9 cellular contexts compared by ENCODE assay signal in the genomic region with DNA sequence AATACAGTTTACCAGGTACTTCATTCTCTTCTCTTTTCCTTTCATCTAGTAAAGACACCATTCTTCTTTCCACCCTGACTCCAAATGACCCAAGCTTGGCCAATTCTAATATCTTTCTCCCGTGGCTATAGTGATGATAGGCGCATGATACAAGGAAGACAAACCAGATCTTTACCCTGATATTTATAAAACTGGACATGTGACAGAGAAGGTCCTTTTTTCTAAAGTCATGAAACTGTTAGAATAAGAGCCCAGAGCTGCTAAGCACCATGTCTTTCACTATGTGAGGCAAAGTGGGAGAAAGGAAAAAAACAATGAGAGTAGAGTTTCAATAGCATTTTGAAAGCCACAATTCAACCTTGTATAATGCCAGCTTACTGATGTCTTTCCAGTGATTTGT.
"Had no signal": no experiment of that assay in that cellular context is flagged by ENCODE, and none has a peak within 500 bp of the region (broad histone marks: within the 10 kb centered on the region; RNA-seq: fewer than 3 reads in every experiment).

No MANE protein-coding gene starts in this region.

- H3K4me2 ChIP-seq: GM23338 had no signal

- H3K4me3 ChIP-seq: GM23248, GM23338, HAP-1 had no signal

- H2AFZ ChIP-seq: GM23248, GM23338 had no signal

- H3K9ac ChIP-seq: GM23248 had no signal

- H3K27ac ChIP-seq: GM23248 had no signal

- H3K4me1 ChIP-seq: HAP-1 had no signal

- DNase-seq: GM23248, GOT3, H7, H9, HCEC 1CT, HFFc6 had no signal

- H3K27ac Mint-ChIP-seq: GM23338, H9, HFFc6 had no signal

- ATAC-seq: GM23338, HCT116 had no signal

- H3K9me3 Mint-ChIP-seq: GM23338, H9, HFFc6 had no signal

- H3K36me3 ChIP-seq: HAP-1 had no signal

- H3K4me3 Mint-ChIP-seq: GM23338, H9, HFFc6 had no signal

- H3K9me3 ChIP-seq: HAP-1 had no signal
